In genomic region chr5:96254980-96255681, GRCh38 we compare ENCODE assay signal across 11 cellular contexts.
A peak's percentile ranks its signal among the peaks of the same experiment; 100 is the strongest.
DNase-seq lines count a peak whose midpoint lies in the region; ATAC-seq and TF ChIP-seq lines count a peak whose summit lies in the region.
"Had no signal": no experiment of that assay in that cellular context is flagged by ENCODE, and none has a peak within 500 bp of the region (broad histone marks: within the 10 kb centered on the region; RNA-seq: fewer than 3 reads in every experiment).

No MANE protein-coding gene starts in this region.

- in situ Hi-C loops in astrocyte of the cerebellum (cut with HindIII; ENCODE audit: low sequenced_read_pairs) = loop anchor here (5.0 kb wide), 1 partner anchor 82 kb away; no protein-coding TSS in a partner anchor

- TF ChIP-seq CTCF in astrocyte of the cerebellum (IDR thresholded peaks at IDR 0.05; ENCODE audit: low read depth, low read length, missing control alignments) (no peak), uterus (IDR thresholded peaks at IDR 0.05) (no peak)

- no peaks in the 10 kb centered on the region for H3K9me3 ChIP-seq in uterus
- H3K9me3 ChIP-seq: colonic mucosa, neutrophil had no signal

- no peaks in the 10 kb centered on the region for H3K4me1 ChIP-seq in uterus
- H3K4me1 ChIP-seq: colonic mucosa had no signal

- DNase-seq in HS-27A (ENCODE audit: low read depth) = peak; percentile 68
- peak; percentile 87 for DNase-seq in astrocyte of the cerebellum (ENCODE audit: low read depth)
- peak; percentile 89 for DNase-seq in iris pigment epithelial cell (ENCODE audit: low read depth)
- peak in 1 of 2 donors; percentile 21 for DNase-seq in uterus
- no peak for DNase-seq in NK-92 treated with Interleukin-12 subunit alpha and Interleukin-12 subunit beta, amount 100 ng/mL, for 24 hours (lab: John Stamatoyannopoulos, UW)
- no peak for DNase-seq in stimulated activated CD4-positive, alpha-beta T cell treated with anti-CD3 and anti-CD28 coated beads, Interleukin-4, amount 100 ng/mL, for 4 hours
- DNase-seq: colonic mucosa, KBM-7, NCI-H524 treated with DMSO at 0.1 percent for 48 hours had no signal

- no peak overlapping the region for H3K4me3 ChIP-seq in astrocyte of the cerebellum (ENCODE audit: low read depth, low read length)
- no peak overlapping the region for H3K4me3 ChIP-seq in uterus
- H3K4me3 ChIP-seq: colonic mucosa had no signal

- H3K27ac ChIP-seq in uterus = peak overlapping the region; percentile 35 to 74
- H3K27ac ChIP-seq: colonic mucosa, neutrophil had no signal

- no peaks in the 10 kb centered on the region for H3K27me3 ChIP-seq in uterus
- H3K27me3 ChIP-seq: colonic mucosa, neutrophil had no signal

- TF ChIP-seq POLR2A in uterus (IDR thresholded peaks at IDR 0.05) = no peak

- ATAC-seq in HG03025 (IDR thresholded peaks at IDR 0.05; ENCODE audit: low FRiP score, unreplicated experiment) = no peak

- H3K36me3 ChIP-seq in uterus = no peaks in the 10 kb centered on the region
- H3K36me3 ChIP-seq: colonic mucosa, neutrophil had no signal

- intact Hi-C loops in uterus (cut with DNase I; ENCODE audit: low total_unique reads) = no loop called here

Comparison
In these comparisons a context has a peak if more than half of its experiments do, and no peak if none do; other contexts are left out.
1. DNase-seq: peak in HS-27A (single experiment), astrocyte of the cerebellum (single experiment) and iris pigment epithelial cell (single experiment); none in NK-92 treated with Interleukin-12 subunit alpha and Interleukin-12 subunit beta, amount 100 ng/mL, for 24 hours (single experiment) and stimulated activated CD4-positive, alpha-beta T cell treated with anti-CD3 and anti-CD28 coated beads, Interleukin-4, amount 100 ng/mL, for 4 hours (0 of 2).